Comparison of ENCODE assay signal across 2 cellular contexts in the genomic region with DNA sequence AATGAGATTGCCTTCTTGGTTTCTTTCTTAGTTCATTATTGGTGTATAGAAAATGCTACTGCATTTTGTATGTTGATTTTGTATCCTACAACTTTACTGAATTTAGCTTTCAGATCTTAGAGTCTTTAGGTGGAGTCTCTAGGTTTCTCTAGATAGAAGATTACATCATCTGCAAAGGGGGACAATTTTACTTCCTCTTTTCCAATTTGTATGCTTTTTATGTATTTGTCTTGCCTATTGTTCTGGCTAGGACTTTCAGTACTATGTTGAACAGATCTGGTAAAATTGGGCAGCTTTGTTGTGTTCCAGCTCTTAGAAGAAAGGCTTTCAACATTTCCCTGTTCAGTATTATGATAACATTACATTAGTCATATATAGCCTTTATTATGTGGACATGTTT.
A peak's percentile ranks its signal among the peaks of the same experiment; 100 is the strongest.
TF ChIP-seq lines count a peak whose summit lies in the region.

No MANE protein-coding gene starts in this region.

TF ChIP-seq in GM12878, 131 proteins besides CTCF, POLR2A, EP300 and RAD21:
- TF ChIP-seq, protein P1, sequence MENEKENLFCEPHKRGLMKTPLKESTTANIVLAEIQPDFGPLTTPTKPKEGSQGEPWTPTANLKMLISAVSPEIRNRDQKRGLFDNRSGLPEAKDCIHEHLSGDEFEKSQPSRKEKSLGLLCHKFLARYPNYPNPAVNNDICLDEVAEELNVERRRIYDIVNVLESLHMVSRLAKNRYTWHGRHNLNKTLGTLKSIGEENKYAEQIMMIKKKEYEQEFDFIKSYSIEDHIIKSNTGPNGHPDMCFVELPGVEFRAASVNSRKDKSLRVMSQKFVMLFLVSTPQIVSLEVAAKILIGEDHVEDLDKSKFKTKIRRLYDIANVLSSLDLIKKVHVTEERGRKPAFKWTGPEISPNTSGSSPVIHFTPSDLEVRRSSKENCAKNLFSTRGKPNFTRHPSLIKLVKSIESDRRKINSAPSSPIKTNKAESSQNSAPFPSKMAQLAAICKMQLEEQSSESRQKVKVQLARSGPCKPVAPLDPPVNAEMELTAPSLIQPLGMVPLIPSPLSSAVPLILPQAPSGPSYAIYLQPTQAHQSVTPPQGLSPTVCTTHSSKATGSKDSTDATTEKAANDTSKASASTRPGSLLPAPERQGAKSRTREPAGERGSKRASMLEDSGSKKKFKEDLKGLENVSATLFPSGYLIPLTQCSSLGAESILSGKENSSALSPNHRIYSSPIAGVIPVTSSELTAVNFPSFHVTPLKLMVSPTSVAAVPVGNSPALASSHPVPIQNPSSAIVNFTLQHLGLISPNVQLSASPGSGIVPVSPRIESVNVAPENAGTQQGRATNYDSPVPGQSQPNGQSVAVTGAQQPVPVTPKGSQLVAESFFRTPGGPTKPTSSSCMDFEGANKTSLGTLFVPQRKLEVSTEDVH (IDR thresholded peaks at IDR 0.05; ENCODE audit: low read depth, partially characterized antibody), result no peak
- TF ChIP-seq MEF2B (IDR thresholded peaks at IDR 0.05; ENCODE audit: partially characterized antibody, poor library complexity, severe bottlenecking) (peak; percentile 14), FOXM1 (IDR thresholded peaks at IDR 0.05; ENCODE audit: low read depth, low read length) (peak; percentile 40; the same call in 1 of the 2 replicates), FOS (IDR thresholded peaks at IDR 0.05; ENCODE audit: borderline replicate concordance, extremely low read depth, insufficient read length) (no peak), IKZF1 (conservative IDR thresholded peaks at IDR 0.05) (peak; percentile 41; the same call in 1 of the 2 replicates), RAD51 (IDR thresholded peaks at IDR 0.05) (peak; percentile 20; the same call in 1 of the 2 replicates), ATF7 (IDR thresholded peaks at IDR 0.05; ENCODE audit: low read depth) (peak; percentile 98), EZH2 (IDR thresholded peaks at IDR 0.05; ENCODE audit: borderline replicate concordance, control insufficient read depth, low read depth, low read length) (no peak), ATF2 (IDR thresholded peaks at IDR 0.05; ENCODE audit: low read length) (peak; percentile 77), IKZF2 (IDR thresholded peaks at IDR 0.05) (peak; percentile 55 to 63; a peak in 2 of 4 replicates), NFIC (IDR thresholded peaks at IDR 0.05; ENCODE audit: low read depth, low read length) (peak; percentile 39; the same call in 1 of the 2 replicates), RELB (IDR thresholded peaks at IDR 0.05; ENCODE audit: low read depth) (peak; percentile 44; the same call in 1 of the 2 replicates), DPF2 (IDR thresholded peaks at IDR 0.05) (0 out of 2 replicates have a peak, but pooled peaks have one; percentile 41), YY1 (IDR thresholded peaks at IDR 0.05; ENCODE audit: low read depth, low read length) (no peak), JUNB (IDR thresholded peaks at IDR 0.05) (peak; percentile 70)
- TF ChIP-seq, protein P2, sequence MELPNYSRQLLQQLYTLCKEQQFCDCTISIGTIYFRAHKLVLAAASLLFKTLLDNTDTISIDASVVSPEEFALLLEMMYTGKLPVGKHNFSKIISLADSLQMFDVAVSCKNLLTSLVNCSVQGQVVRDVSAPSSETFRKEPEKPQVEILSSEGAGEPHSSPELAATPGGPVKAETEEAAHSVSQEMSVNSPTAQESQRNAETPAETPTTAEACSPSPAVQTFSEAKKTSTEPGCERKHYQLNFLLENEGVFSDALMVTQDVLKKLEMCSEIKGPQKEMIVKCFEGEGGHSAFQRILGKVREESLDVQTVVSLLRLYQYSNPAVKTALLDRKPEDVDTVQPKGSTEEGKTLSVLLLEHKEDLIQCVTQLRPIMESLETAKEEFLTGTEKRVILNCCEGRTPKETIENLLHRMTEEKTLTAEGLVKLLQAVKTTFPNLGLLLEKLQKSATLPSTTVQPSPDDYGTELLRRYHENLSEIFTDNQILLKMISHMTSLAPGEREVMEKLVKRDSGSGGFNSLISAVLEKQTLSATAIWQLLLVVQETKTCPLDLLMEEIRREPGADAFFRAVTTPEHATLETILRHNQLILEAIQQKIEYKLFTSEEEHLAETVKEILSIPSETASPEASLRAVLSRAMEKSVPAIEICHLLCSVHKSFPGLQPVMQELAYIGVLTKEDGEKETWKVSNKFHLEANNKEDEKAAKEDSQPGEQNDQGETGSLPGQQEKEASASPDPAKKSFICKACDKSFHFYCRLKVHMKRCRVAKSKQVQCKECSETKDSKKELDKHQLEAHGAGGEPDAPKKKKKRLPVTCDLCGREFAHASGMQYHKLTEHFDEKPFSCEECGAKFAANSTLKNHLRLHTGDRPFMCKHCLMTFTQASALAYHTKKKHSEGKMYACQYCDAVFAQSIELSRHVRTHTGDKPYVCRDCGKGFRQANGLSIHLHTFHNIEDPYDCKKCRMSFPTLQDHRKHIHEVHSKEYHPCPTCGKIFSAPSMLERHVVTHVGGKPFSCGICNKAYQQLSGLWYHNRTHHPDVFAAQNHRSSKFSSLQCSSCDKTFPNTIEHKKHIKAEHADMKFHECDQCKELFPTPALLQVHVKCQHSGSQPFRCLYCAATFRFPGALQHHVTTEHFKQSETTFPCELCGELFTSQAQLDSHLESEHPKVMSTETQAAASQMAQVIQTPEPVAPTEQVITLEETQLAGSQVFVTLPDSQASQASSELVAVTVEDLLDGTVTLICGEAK (IDR thresholded peaks at IDR 0.05; ENCODE audit: borderline replicate concordance), result peak; percentile 78; the same call in 1 of the 2 replicates
TF ChIP-seq in GM12878: peak in this region for 12.

TF ChIP-seq in HepG2, 621 proteins besides CTCF, POLR2A, EP300 and RAD21 (continued from another document):
- no peak for TF ChIP-seq RNF2 (conservative IDR thresholded peaks at IDR 0.05; ENCODE audit: low read depth)
- TF ChIP-seq SIN3A (IDR thresholded peaks at IDR 0.05; ENCODE audit: borderline replicate concordance, low read depth, low read length), result no peak
- no peak for TF ChIP-seq ZNF644 (CRISPR knock-in tag; IDR thresholded peaks at IDR 0.05; ENCODE audit: low read depth)
- no peak for TF ChIP-seq SMYD3 (CRISPR knock-in tag; IDR thresholded peaks at IDR 0.05)
- TF ChIP-seq ZNF83 (CRISPR knock-in tag; IDR thresholded peaks at IDR 0.05; ENCODE audit: borderline replicate concordance), result no peak
- no peak for TF ChIP-seq ZNF629 (CRISPR knock-in tag; conservative IDR thresholded peaks at IDR 0.05)
- TF ChIP-seq ZNF136 (CRISPR knock-in tag; IDR thresholded peaks at IDR 0.05; ENCODE audit: low read depth), result no peak
- no peak for TF ChIP-seq NR2F2 (IDR thresholded peaks at IDR 0.05; ENCODE audit: borderline replicate concordance, low read depth)
- TF ChIP-seq FOXK2 (IDR thresholded peaks at IDR 0.05), result no peak
- TF ChIP-seq HIVEP1 (CRISPR knock-in tag; IDR thresholded peaks at IDR 0.05), result no peak
